Comparison of ENCODE assay signal across 9 cellular contexts in genomic region chr3:127822166-127822835, GRCh38. TPM values are rescaled to one million over a fixed set of nuclear protein-coding genes. Genes with fewer than 3 reads are reported as not detected.
A peak's percentile ranks its signal among the peaks of the same experiment; 100 is the strongest.
DNase-seq lines count a peak whose midpoint lies in the region; FAIRE-seq and TF ChIP-seq lines count a peak whose summit lies in the region.
"Had no signal": no experiment of that assay in that cellular context is flagged by ENCODE, and none has a peak within 500 bp of the region (broad histone marks: within the 10 kb centered on the region; RNA-seq: fewer than 3 reads in every experiment).

TSS of gene MGLL (minus strand) at chr3:127822515. CDS start at chr3:127822318, 197 bp downstream.

- TF ChIP-seq CTCF in neural crest cell (conservative IDR thresholded peaks at IDR 0.05), result no peak
- no peak for TF ChIP-seq CTCF in GM10248 (IDR thresholded peaks at IDR 0.05; ENCODE audit: control extremely low read depth, extremely low read depth, low read depth, missing control alignments)

- peaks cover 68% of the 10 kb centered on the region for H3K27me3 Mint-ChIP-seq in activated T-cell treated with anti-CD3 and anti-CD28 coated beads, Interleukin-2, amount 50 U/mL, for 24 hours
- peaks cover 48% of the 10 kb centered on the region for H3K27me3 Mint-ChIP-seq in activated CD4-positive, alpha-beta memory T cell treated with anti-CD3 and anti-CD28 coated beads for 36 hours
- H3K27me3 Mint-ChIP-seq in neural crest cell (ENCODE audit: low read depth), result peaks cover 59% of the 10 kb centered on the region

- POLR2A ChIA-PET in activated CD4-positive, alpha-beta memory T cell treated with anti-CD3 and anti-CD28 coated beads for 36 hours (lab: Charles Lee), result no interaction called here
- POLR2A ChIA-PET in GM10248 (lab: Yijun Ruan, JAX), result interaction anchor here (0.6 kb wide), 1 partner anchor 20 kb away, joined by 3 read pairs; no protein-coding TSS in a partner anchor

- no peak for FAIRE-seq in frontal cortex (lab: Jason Lieb, UNC)
- FAIRE-seq: GM18507 had no signal

- no peaks in the 10 kb centered on the region for H3K36me3 Mint-ChIP-seq in activated T-cell treated with anti-CD3 and anti-CD28 coated beads, Interleukin-2, amount 50 U/mL, for 24 hours (ENCODE audit: low read depth)
- no peaks in the 10 kb centered on the region for H3K36me3 Mint-ChIP-seq in activated CD4-positive, alpha-beta memory T cell treated with anti-CD3 and anti-CD28 coated beads for 36 hours
- no peaks in the 10 kb centered on the region for H3K36me3 Mint-ChIP-seq in neural crest cell (ENCODE audit: low read depth)

- DNase-seq in activated T-cell treated with anti-CD3 and anti-CD28 coated beads, Interleukin-2, amount 50 U/mL, for 24 hours, result no peak
- no peak for DNase-seq in activated T-cell treated with anti-CD3 and anti-CD28 coated beads, Interleukin-2, amount 50 U/mL, for 1 hour
- DNase-seq in HPDE6-E6E7 (ENCODE audit: extremely low spot score) (peak; percentile 20), frontal cortex (ENCODE audit: low spot score in 2 of 2) (peak; percentile 47 to 53), neural crest cell (ENCODE audit: low read depth, low spot score) (peak; percentile 21), GM10248 (ENCODE audit: extremely low spot score) (no peak)
- DNase-seq in activated CD4-positive, alpha-beta memory T cell treated with anti-CD3 and anti-CD28 coated beads for 36 hours, result no peak
- no peak for DNase-seq in activated effector memory CD4-positive, alpha-beta T cell treated with anti-CD3 and anti-CD28 coated beads, Interleukin-2, amount 50 U/mL, for 16 hours

- H3K4me1 Mint-ChIP-seq in activated T-cell treated with anti-CD3 and anti-CD28 coated beads, Interleukin-2, amount 50 U/mL, for 24 hours (ENCODE audit: low read depth), result peaks cover 11% of the 10 kb centered on the region
- H3K4me1 Mint-ChIP-seq in activated CD4-positive, alpha-beta memory T cell treated with anti-CD3 and anti-CD28 coated beads for 36 hours (ENCODE audit: low read depth), result peaks cover 12% of the 10 kb centered on the region
- H3K4me1 Mint-ChIP-seq in neural crest cell, result peaks cover 44% of the 10 kb centered on the region

- CTCF ChIA-PET in activated CD4-positive, alpha-beta memory T cell treated with anti-CD3 and anti-CD28 coated beads for 36 hours (lab: Charles Lee), result no interaction called here
- CTCF ChIA-PET in GM10248 (lab: Yijun Ruan, JAX), result interaction anchor here (1.0 to 4.4 kb wide), 6 partner anchors 12 to 88 kb away, joined by 3 to 42 read pairs (median 4); no protein-coding TSS in a partner anchor

- peak within 1 kb of the TSS; percentile 79 for H3K4me3 Mint-ChIP-seq in activated T-cell treated with anti-CD3 and anti-CD28 coated beads, Interleukin-2, amount 50 U/mL, for 24 hours
- H3K4me3 Mint-ChIP-seq in activated CD4-positive, alpha-beta memory T cell treated with anti-CD3 and anti-CD28 coated beads for 36 hours, result peak within 1 kb of the TSS; percentile 60
- H3K4me3 Mint-ChIP-seq in neural crest cell, result peak within 1 kb of the TSS; percentile 93

- intact Hi-C loops in activated CD4-positive, alpha-beta memory T cell treated with anti-CD3 and anti-CD28 coated beads for 36 hours (cut with micrococcal nuclease), result no loop called here

- H3K9me3 Mint-ChIP-seq in activated T-cell treated with anti-CD3 and anti-CD28 coated beads, Interleukin-2, amount 50 U/mL, for 24 hours, result no peaks in the 10 kb centered on the region
- H3K9me3 Mint-ChIP-seq in activated CD4-positive, alpha-beta memory T cell treated with anti-CD3 and anti-CD28 coated beads for 36 hours, result no peaks in the 10 kb centered on the region
- no peaks in the 10 kb centered on the region for H3K9me3 Mint-ChIP-seq in neural crest cell

- peak within 1 kb of the TSS; percentile 44 for H3K27ac Mint-ChIP-seq in activated T-cell treated with anti-CD3 and anti-CD28 coated beads, Interleukin-2, amount 50 U/mL, for 24 hours
- H3K27ac Mint-ChIP-seq in activated CD4-positive, alpha-beta memory T cell treated with anti-CD3 and anti-CD28 coated beads for 36 hours, result no peak within 1 kb of the TSS
- H3K27ac Mint-ChIP-seq in neural crest cell (ENCODE audit: unreplicated experiment), result no peak within 1 kb of the TSS

RNA-seq across cellular contexts. Expression of gene MGLL, which starts in this region (rescaled TPM):
- under 1 TPM; 0.31 to 0.41 TPM for total RNA-seq in activated CD4-positive, alpha-beta memory T cell treated with anti-CD3 and anti-CD28 coated beads for 36 hours
- total RNA-seq in frontal cortex (31.4 TPM), neural crest cell (11.3 and 13.3 TPM in 2 replicates)

Comparison
In these comparisons a context has a peak if more than half of its experiments do, and no peak if none do; other contexts are left out.
1. DNase-seq: peak in HPDE6-E6E7 (single experiment), frontal cortex (2 of 2) and neural crest cell (single experiment); none in activated T-cell treated with anti-CD3 and anti-CD28 coated beads, Interleukin-2, amount 50 U/mL, for 24 hours (single experiment), activated T-cell treated with anti-CD3 and anti-CD28 coated beads, Interleukin-2, amount 50 U/mL, for 1 hour (single experiment), activated CD4-positive, alpha-beta memory T cell treated with anti-CD3 and anti-CD28 coated beads for 36 hours (single experiment), GM10248 (single experiment) and activated effector memory CD4-positive, alpha-beta T cell treated with anti-CD3 and anti-CD28 coated beads, Interleukin-2, amount 50 U/mL, for 16 hours (single experiment).
2. Peak in every context shown above with its lines, with median percentiles within 50 percentile points of each other: H3K4me3 Mint-ChIP-seq.